ENCODE assay signal across 1 cellular context in genomic region chr18:49345931-49346696, GRCh38.
TF ChIP-seq lines count a peak whose summit lies in the region.

No MANE protein-coding gene starts in this region.

TF ChIP-seq in IMR-90, 13 proteins besides CTCF, POLR2A, EP300 and RAD21 (continued from another document):
- TF ChIP-seq ELK1 (IDR thresholded peaks at IDR 0.05; ENCODE audit: borderline replicate concordance, low read depth, low read length) (no peak), FOS (IDR thresholded peaks at IDR 0.05; ENCODE audit: low read depth, low read length) (no peak), MAZ (IDR thresholded peaks at IDR 0.05; ENCODE audit: borderline replicate concordance, low read depth, low read length) (no peak), CEBPB (IDR thresholded peaks at IDR 0.05; ENCODE audit: low read depth, low read length) (no peak), MAFK (IDR thresholded peaks at IDR 0.05; ENCODE audit: low read depth, low read length) (no peak), USF2 (IDR thresholded peaks at IDR 0.05; ENCODE audit: low read depth, low read length) (no peak), SMC3 (IDR thresholded peaks at IDR 0.05; ENCODE audit: low read depth, low read length) (no peak), RFX5 (IDR thresholded peaks at IDR 0.05; ENCODE audit: low read depth, low read length) (no peak), BHLHE40 (IDR thresholded peaks at IDR 0.05; ENCODE audit: low read depth, low read length) (no peak), RCOR1 (IDR thresholded peaks at IDR 0.05; ENCODE audit: insufficient replicate concordance, low read length) (no peak)
